In the genomic region with DNA sequence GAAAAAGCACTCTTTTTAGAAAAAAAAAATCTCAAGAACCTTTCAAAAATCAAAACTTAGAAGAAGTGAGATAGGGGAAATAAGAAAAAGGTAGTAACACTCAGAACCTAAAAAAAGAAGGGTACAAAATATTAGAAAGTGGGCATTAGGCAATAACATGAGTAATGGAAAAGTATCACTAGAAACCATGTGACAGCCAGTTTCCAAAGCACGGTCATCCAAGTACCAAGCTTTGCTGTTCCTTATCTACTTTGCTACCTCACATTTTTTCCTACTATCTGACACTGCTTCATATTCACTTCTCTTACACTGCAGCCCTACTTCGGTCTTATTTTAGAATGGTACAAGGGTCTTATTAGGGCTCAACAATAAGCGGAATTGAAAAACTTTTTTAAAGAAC, we compare ENCODE assay signal across 13 cellular contexts. TPM values are rescaled to one million over a fixed set of nuclear protein-coding genes. Genes with fewer than 3 reads are reported as not detected.
DNase-seq lines count a peak whose midpoint lies in the region; ATAC-seq, FAIRE-seq and TF ChIP-seq lines count a peak whose summit lies in the region.
"Had no signal": no experiment of that assay in that cellular context is flagged by ENCODE, and none has a peak within 500 bp of the region (broad histone marks: within the 10 kb centered on the region; RNA-seq: fewer than 3 reads in every experiment).

No MANE protein-coding gene starts in this region.

- TF ChIP-seq CTCF in A549 (IDR thresholded peaks at IDR 0.05) (no peak), adrenal gland (IDR thresholded peaks at IDR 0.05) (no peak)

- no peaks in the 10 kb centered on the region for H3K36me3 ChIP-seq in GM23248 (ENCODE audit: low read depth)
- H3K36me3 ChIP-seq in adrenal gland (replicated peaks in 1 of 2): no peaks in the 10 kb centered on the region

- peak overlapping the region; percentile 49 to 67; a peak in 5 of 6 replicates for H3K27ac ChIP-seq in A549
- H3K27ac ChIP-seq in GM23248: no peak overlapping the region
- H3K27ac ChIP-seq in adrenal gland: peak overlapping the region in 1 of 5 donors; percentile 56
- no peak overlapping the region for H3K27ac ChIP-seq in right cardiac atrium (ENCODE audit: low read length)

- intact Hi-C loops in adrenal gland (cut with DNase I): no loop called here
- intact Hi-C loops in right cardiac atrium (cut with DNase I): no loop called here

- DNase-seq in A549 (ENCODE audit: low read depth in 1 of 2, low spot score in 1 of 2) (no peak), GM23248 (peak; percentile 25), adrenal gland (peak in 5 of 7 donors; percentile 17 to 62 (median 32)), right cardiac atrium (no peak), NCI-H748 treated with DMSO at 0.1 percent for 48 hours (lab: John Stamatoyannopoulos, UW) (no peak), ACHN (no peak), mucosa of gallbladder (ENCODE audit: low spot score) (no peak)
- DNase-seq: Kasumi-1, naive B cell, posterior cingulate gyrus had no signal

- CTCF ChIA-PET in A549 (lab: Yijun Ruan, JAX): interaction anchor here (1.1 to 1.2 kb wide), 2 partner anchors 47 to 272 kb away, joined by 3 read pairs; no protein-coding TSS in a partner anchor

- no peak overlapping the region for H3K9ac ChIP-seq in GM23248

- POLR2A ChIA-PET in A549 (lab: Yijun Ruan, JAX): interaction anchor here (1.2 kb wide), 1 partner anchor 30 kb away, joined by 3 read pairs; a partner anchor contains a TSS

- no peak overlapping the region for H2AFZ ChIP-seq in GM23248

- no peak for FAIRE-seq in A549 (lab: Jason Lieb, UNC)
- FAIRE-seq: GM18507 had no signal

- H3K9me3 ChIP-seq in A549: no peaks in the 10 kb centered on the region
- no peaks in the 10 kb centered on the region for H3K9me3 ChIP-seq in GM23248 (ENCODE audit: low read depth)
- H3K9me3 ChIP-seq in adrenal gland (replicated peaks in 1 of 3): no peaks in the 10 kb centered on the region
- H3K9me3 ChIP-seq in right cardiac atrium (ENCODE audit: control insufficient read depth, low read length): no peaks in the 10 kb centered on the region

- WGBS in A549 (ENCODE audit: missing lambda C conversion rate): 88% methylated on average over 3 of the region's 3 CpGs
- 82 to 85% methylated on average over 3 of the region's 3 CpGs for WGBS in GM23248 (ENCODE audit: low coverage in 1 of 2, low lambda C conversion rate in 2 of 2, missing lambda C conversion rate in 2 of 2), 2 experiments
- WGBS in adrenal gland, 4 donors: 71 to 82% (median 77%) methylated on average over 3 of the region's 3 CpGs
- 69% methylated on average over 3 of the region's 3 CpGs for WGBS in right cardiac atrium

- no peak for TF ChIP-seq RAD21 in A549 (conservative IDR thresholded peaks at IDR 0.05 in 1 of 2, IDR thresholded peaks at IDR 0.05 in 1 of 2)

- H3K79me2 ChIP-seq in GM23248 (ENCODE audit: insufficient read depth): no peaks in the 10 kb centered on the region

- peaks cover 66% of the 10 kb centered on the region for H3K4me1 ChIP-seq in A549
- 0 out of 2 replicates have a peak, but pooled peaks cover 8% of the 10 kb centered on the region for H3K4me1 ChIP-seq in GM23248 (ENCODE audit: insufficient read depth)
- peaks cover 0 to 30% of the 10 kb centered on the region in 2 donors for H3K4me1 ChIP-seq in adrenal gland (replicated peaks in 1 of 2)
- peaks cover 5% of the 10 kb centered on the region for H3K4me1 ChIP-seq in right cardiac atrium (ENCODE audit: control insufficient read depth, insufficient read depth, low read length)

- ATAC-seq in A549 (no peak), right cardiac atrium (peak; percentile 83 to 86), GM18867 (IDR thresholded peaks at IDR 0.05; ENCODE audit: unreplicated experiment) (no peak)
- ATAC-seq: left lobe of liver had no signal

- no peak for TF ChIP-seq EP300 in A549 (IDR thresholded peaks at IDR 0.05)

- H3K27me3 ChIP-seq in GM23248 (replicated peaks; ENCODE audit: insufficient read depth) (no peaks in the 10 kb centered on the region), adrenal gland (no peaks in the 10 kb centered on the region), right cardiac atrium (ENCODE audit: control insufficient read depth, insufficient read depth) (no peaks in the 10 kb centered on the region)

- H4K20me1 ChIP-seq in GM23248 (ENCODE audit: insufficient read depth): no peaks in the 10 kb centered on the region

- no peaks in the 10 kb centered on the region for H3K9me2 ChIP-seq in GM23248 (ENCODE audit: insufficient read depth)

- H3F3A ChIP-seq in GM23248 (ENCODE audit: insufficient read depth): no peaks in the 10 kb centered on the region

- TF ChIP-seq POLR2A in A549 (IDR thresholded peaks at IDR 0.05; ENCODE audit: low read length) (no peak), adrenal gland (IDR thresholded peaks at IDR 0.05) (no peak)

- H3K4me3 ChIP-seq in A549 (no peak overlapping the region), GM23248 (no peak overlapping the region), adrenal gland (no peak overlapping the region), right cardiac atrium (ENCODE audit: low read length) (no peak overlapping the region)

- in situ Hi-C loops in GM23248 (cut with MboI) (no loop called here), ACHN (cut with HindIII; ENCODE audit: low pct_ligation_motif_present, low pct_unique_long_range_greater_than_20kb, low sequenced_read_pairs) (no loop called here)

- H3K4me2 ChIP-seq in A549 (peak overlapping the region; percentile 3; the same call in 1 of the 3 replicates), GM23248 (ENCODE audit: unreplicated experiment) (no peak overlapping the region)

TF ChIP-seq in A549, 52 proteins besides CTCF, POLR2A, EP300 and RAD21:
- TF ChIP-seq, protein P1, sequence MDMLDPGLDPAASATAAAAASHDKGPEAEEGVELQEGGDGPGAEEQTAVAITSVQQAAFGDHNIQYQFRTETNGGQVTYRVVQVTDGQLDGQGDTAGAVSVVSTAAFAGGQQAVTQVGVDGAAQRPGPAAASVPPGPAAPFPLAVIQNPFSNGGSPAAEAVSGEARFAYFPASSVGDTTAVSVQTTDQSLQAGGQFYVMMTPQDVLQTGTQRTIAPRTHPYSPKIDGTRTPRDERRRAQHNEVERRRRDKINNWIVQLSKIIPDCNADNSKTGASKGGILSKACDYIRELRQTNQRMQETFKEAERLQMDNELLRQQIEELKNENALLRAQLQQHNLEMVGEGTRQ (IDR thresholded peaks at IDR 0.05): peak; percentile 30; the same call in 1 of the 2 replicates
- TF ChIP-seq BHLHE40 (IDR thresholded peaks at IDR 0.05; ENCODE audit: low read depth, low read length) (no peak), CEBPB (IDR thresholded peaks at IDR 0.05) (peak in 1 of 2 experiments; percentile 27; a peak in 1 of 4 replicates), EHF (CRISPR knock-in tag; IDR thresholded peaks at IDR 0.05) (no peak), FOSB (CRISPR knock-in tag; IDR thresholded peaks at IDR 0.05) (no peak), RNF2 (IDR thresholded peaks at IDR 0.05; ENCODE audit: borderline replicate concordance, low read depth) (no peak), ZFP36 (IDR thresholded peaks at IDR 0.05; ENCODE audit: borderline replicate concordance, partially characterized antibody) (no peak), HOXB5 (CRISPR knock-in tag; IDR thresholded peaks at IDR 0.05) (no peak), MAFK (IDR thresholded peaks at IDR 0.05; ENCODE audit: partially characterized antibody) (no peak), KDM1A (IDR thresholded peaks at IDR 0.05; ENCODE audit: low read depth) (no peak)

RNA-seq across cellular contexts. Expression of a gene that starts 30.3 kb away (rescaled TPM):
- polyA plus RNA-seq in A549 (2011; rRNA removed) (18.8 and 23.8 TPM in 2 replicates), A549 (2017; fragmentation: RNase III; extraction: RNeasy Plus Mini Kit Qiagen cat#74134 plus additional on column Dnase treatment) (10.6 to 16.8 TPM (median 16.1 TPM) in 3 replicates), GM23248 (2016; fragmentation: Nextera tagmentation; extraction: Ambion mirVana) (10.1 and 12.7 TPM in 2 replicates), adrenal gland (10 to 100 TPM; 13.6 to 27.7 (median 14.7) TPM), right cardiac atrium (6.6 TPM)
- polyA plus RNA-seq in A549 (2012; cell fraction: cytosol; rRNA removed): 6.8 and 13.5 TPM in 2 replicates
- polyA plus RNA-seq in A549 (2012; cell fraction: nucleus; rRNA removed): 2.5 and 4.4 TPM in 2 replicates
- 15.4 and 25.0 TPM in 2 replicates for polyA minus RNA-seq in A549 (2011; rRNA and poly(A)+ RNA removed)
- total RNA-seq in GM23248 (2014; rRNA removed; shearing (Covaris generic)): 3.9 and 10.4 TPM in 2 replicates
- total RNA-seq in adrenal gland (10 to 100 TPM; 13.4 to 34.1 (median 26.2) TPM), right cardiac atrium (10 to 100 TPM; 10.4 to 16.2 (median 14.2) TPM), mucosa of gallbladder (19.7 TPM)

Comparison
In these comparisons a context has a peak if more than half of its experiments do, and no peak if none do; other contexts are left out.
1. ATAC-seq: peak in right cardiac atrium (2 of 2); none in A549 (0 of 2) and GM18867 (single experiment).
2. DNase-seq: peak in GM23248 (single experiment) and adrenal gland (5 of 7); none in A549 (0 of 2), right cardiac atrium (0 of 3), NCI-H748 treated with DMSO at 0.1 percent for 48 hours (single experiment), ACHN (single experiment) and mucosa of gallbladder (single experiment).
3. H3K27ac ChIP-seq: peak in A549 (2 of 2); none in GM23248 (single experiment) and right cardiac atrium (single experiment).